ENCODE assay signal across 20 cellular contexts in the genomic region with DNA sequence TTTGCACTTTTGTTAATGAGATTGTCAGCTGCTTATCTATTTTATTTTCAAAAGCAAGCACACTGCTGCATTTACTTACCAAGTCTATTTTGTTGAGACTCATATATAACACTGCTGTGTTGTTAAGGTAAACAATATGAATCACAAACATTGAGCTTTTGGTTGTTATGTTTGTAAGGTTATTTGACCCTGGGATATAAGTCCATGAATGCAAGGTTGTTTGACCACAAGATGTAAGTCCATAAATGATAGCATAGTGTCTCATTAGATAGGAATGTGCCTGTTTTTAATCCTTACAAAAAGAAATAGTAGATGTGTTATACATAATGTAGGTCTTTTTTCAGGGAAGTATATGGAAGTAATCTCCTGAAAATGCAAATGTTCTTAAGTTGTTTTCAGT.
DNase-seq lines count a peak whose midpoint lies in the region; ATAC-seq lines count a peak whose summit lies in the region.
"Had no signal": no experiment of that assay in that cellular context is flagged by ENCODE, and none has a peak within 500 bp of the region (broad histone marks: within the 10 kb centered on the region; RNA-seq: fewer than 3 reads in every experiment).

No MANE protein-coding gene starts in this region.

- no peaks in the 10 kb centered on the region for H3K27me3 ChIP-seq in H7 (ENCODE audit: control insufficient read depth, insufficient read depth, low read length)

- ATAC-seq in HG03108 (IDR thresholded peaks at IDR 0.05; ENCODE audit: unreplicated experiment) = no peak

- no peak overlapping the region for H3K4me3 ChIP-seq in H7 (ENCODE audit: insufficient read depth, low read depth, low read length)
- H3K4me3 ChIP-seq: PC-9, SK-N-MC had no signal

- H3K36me3 ChIP-seq in H7 (replicated peaks; ENCODE audit: control insufficient read depth, insufficient read depth, low read length) = no peaks in the 10 kb centered on the region

- DNase-seq in DMS153 (lab: John Stamatoyannopoulos, UW) (peak; percentile 28), DMS153 treated with DMSO at 0.1 percent for 48 hours (lab: John Stamatoyannopoulos, UW; ENCODE audit: unreplicated experiment) (no peak), M059J (ENCODE audit: low read depth) (peak; percentile 9), astrocyte of the hippocampus (ENCODE audit: low read depth, low spot score) (peak; percentile 1), non-pigmented ciliary epithelial cell (ENCODE audit: low read depth) (peak; percentile 1), H7 (no peak), globus pallidus (ENCODE audit: low spot score) (no peak)
- DNase-seq: Calu3; CD4-positive, alpha-beta memory T cell; DND-41; IMR-90; Karpas-422; NCI-H187; NCI-H2171; NCI-H446; NCI-H774; Right ventricle myocardium superior had no signal

Comparison
In these comparisons a context has a peak if more than half of its experiments do, and no peak if none do; other contexts are left out.
1. DNase-seq: peak in DMS153 (single experiment), M059J (single experiment), astrocyte of the hippocampus (single experiment) and non-pigmented ciliary epithelial cell (single experiment); none in DMS153 treated with DMSO at 0.1 percent for 48 hours (single experiment), H7 (single experiment) and globus pallidus (single experiment).